In the genomic region with DNA sequence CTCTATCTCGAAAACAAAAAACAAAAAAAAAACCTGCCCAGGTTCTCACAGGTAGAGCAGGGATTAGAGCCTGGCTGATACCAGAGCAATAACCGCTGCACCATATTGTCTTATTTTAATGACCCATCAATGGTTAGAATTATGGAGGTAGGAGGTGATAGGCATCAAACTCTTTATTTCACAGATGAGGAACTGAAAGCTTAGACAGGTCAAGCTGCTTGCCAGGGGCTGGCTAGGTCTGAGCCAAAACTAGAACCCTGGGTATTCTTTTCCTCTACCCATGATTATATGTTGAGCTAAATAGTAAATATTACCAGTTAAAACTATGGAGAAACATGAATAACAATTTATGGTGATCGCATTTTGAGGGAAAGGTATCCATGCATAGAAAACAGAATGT, we compare ENCODE assay signal across 1 cellular context.
TF ChIP-seq lines count a peak whose summit lies in the region.

No MANE protein-coding gene starts in this region.

TF ChIP-seq in K562, 482 proteins besides CTCF, POLR2A, EP300 and RAD21 (continued from another document):
- TF ChIP-seq ZKSCAN3 (CRISPR knock-in tag; IDR thresholded peaks at IDR 0.05) (no peak), NFIX (CRISPR knock-in tag; IDR thresholded peaks at IDR 0.05; ENCODE audit: low read depth) (no peak), MYNN (IDR thresholded peaks at IDR 0.05) (no peak), MYNN (CRISPR knock-in tag; IDR thresholded peaks at IDR 0.05) (no peak)
